Comparison of ENCODE assay signal across 8 cellular contexts in the genomic region with DNA sequence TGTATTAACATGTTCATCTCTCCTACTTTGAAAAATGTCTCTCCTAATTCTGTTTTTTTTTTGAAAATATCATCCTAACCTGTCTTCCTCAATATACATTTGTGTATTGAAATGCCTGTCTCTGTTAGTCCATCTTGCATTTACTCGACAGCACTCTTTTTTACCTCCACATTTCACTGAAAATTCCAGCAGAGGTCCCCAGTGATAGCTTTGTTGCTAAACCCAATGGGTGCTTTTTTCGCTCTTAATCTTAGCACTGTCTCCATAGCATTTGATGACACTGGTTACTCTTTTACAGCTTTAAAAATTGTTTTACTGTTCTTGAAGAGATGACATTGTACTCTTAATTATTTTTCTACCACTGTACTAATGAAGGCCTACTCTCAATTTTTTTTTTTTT. TPM values are rescaled to one million over a fixed set of nuclear protein-coding genes. Genes with fewer than 3 reads are reported as not detected.
A peak's percentile ranks its signal among the peaks of the same experiment; 100 is the strongest.
DNase-seq lines count a peak whose midpoint lies in the region; ATAC-seq, FAIRE-seq and TF ChIP-seq lines count a peak whose summit lies in the region.

No MANE protein-coding gene starts in this region.

- H3K9me1 ChIP-seq in K562 (ENCODE audit: control insufficient read depth, insufficient read depth, low read length) = peaks cover 2% of the 10 kb centered on the region

- peak; percentile 71 for ATAC-seq in K562
- ATAC-seq in memory B cell (ENCODE audit: low read depth) = peak; percentile 53
- ATAC-seq in natural killer cell treated with Interleukin-12 subunit alpha and Interleukin-12 subunit beta and Interleukin-15 and Interleukin-18, amount 100 ng/mL, for 72 hours = no peak

- peaks cover 34% of the 10 kb centered on the region for H3K4me1 Mint-ChIP-seq in memory B cell
- H3K4me1 Mint-ChIP-seq in immature natural killer cell = peaks cover 8 to 12% of the 10 kb centered on the region in 2 donors
- peaks cover 14 to 16% of the 10 kb centered on the region in 2 donors for H3K4me1 Mint-ChIP-seq in natural killer cell treated with Interleukin-12 subunit alpha and Interleukin-12 subunit beta and Interleukin-15 and Interleukin-18, amount 100 ng/mL, for 72 hours (ENCODE audit: low read depth in 2 of 2)

- no peak overlapping the region for H3K9ac ChIP-seq in K562 (ENCODE audit: insufficient read depth in 1 of 2, low read depth in 2 of 2, low read length in 2 of 2)

- CTCF ChIA-PET in K562 (lab: Yijun Ruan, JAX; ENCODE audit: low intra/inter-chr PET ratio) = interaction anchor here (2.5 kb wide), 1 partner anchor 142 kb away, joined by 15 read pairs; no protein-coding TSS in a partner anchor

- POLR2A ChIA-PET in K562 (lab: Yijun Ruan, JAX) = interaction anchor here (0.7 to 2.6 kb wide), 5 partner anchors 10 to 139 kb away, joined by 3 to 19 read pairs (median 4); partner anchors contain the start of gene OSBPL9

- TF ChIP-seq CTCF in K562 (IDR thresholded peaks at IDR 0.05 in 2 of 3, conservative IDR thresholded peaks at IDR 0.05 in 1 of 3; ENCODE audit: insufficient read depth in 2 of 3, low read depth in 1 of 3, low read length in 3 of 3) = peak; percentile 65 to 83 (median 72)

- intact Hi-C loops in K562 (cut with micrococcal nuclease) = loop anchor here (1.0 to 5.0 kb wide), 2 partner anchors 125 to 142 kb away; no protein-coding TSS in a partner anchor

- no peak overlapping the region for H3K4me3 Mint-ChIP-seq in memory B cell
- no peak overlapping the region for H3K4me3 Mint-ChIP-seq in immature natural killer cell
- no peak overlapping the region for H3K4me3 Mint-ChIP-seq in natural killer cell treated with Interleukin-12 subunit alpha and Interleukin-12 subunit beta and Interleukin-15 and Interleukin-18, amount 100 ng/mL, for 72 hours

- H3K9me3 Mint-ChIP-seq in memory B cell = no peaks in the 10 kb centered on the region
- H3K9me3 Mint-ChIP-seq in immature natural killer cell = no peaks in the 10 kb centered on the region
- H3K9me3 Mint-ChIP-seq in natural killer cell treated with Interleukin-12 subunit alpha and Interleukin-12 subunit beta and Interleukin-15 and Interleukin-18, amount 100 ng/mL, for 72 hours = no peaks in the 10 kb centered on the region

- H3K36me3 Mint-ChIP-seq in memory B cell (peaks cover 16% of the 10 kb centered on the region), immature natural killer cell (no peaks in the 10 kb centered on the region)
- no peaks in the 10 kb centered on the region for H3K36me3 Mint-ChIP-seq in natural killer cell treated with Interleukin-12 subunit alpha and Interleukin-12 subunit beta and Interleukin-15 and Interleukin-18, amount 100 ng/mL, for 72 hours

- BruUV-seq in K562 (replicated peaks; lab: Mats Ljungman, UMichigan) = TSS peak; percentile 5

- peaks cover 21 to 35% of the 10 kb centered on the region in 2 experiments for H3K4me1 ChIP-seq in K562 (replicated peaks in 1 of 2; ENCODE audit: control insufficient read depth in 2 of 2, insufficient read depth in 2 of 2, low read length in 2 of 2)

- H2AFZ ChIP-seq in K562 (ENCODE audit: low read depth, low read length) = no peak overlapping the region

- no peak overlapping the region for H3K27ac ChIP-seq in K562 (ENCODE audit: extremely low read depth, low read depth, low read length)

- H3K79me2 ChIP-seq in K562 (ENCODE audit: control insufficient read depth, insufficient read depth, low read length) = peaks cover 88% of the 10 kb centered on the region

- no peak for TF ChIP-seq POLR2A in K562 (conservative IDR thresholded peaks at IDR 0.05)

- no peaks in the 10 kb centered on the region for H3K9me3 ChIP-seq in K562 (replicated peaks; ENCODE audit: control insufficient read depth, insufficient read depth, low read depth, low read length)

- H3K4me3 ChIP-seq in K562 = no peak overlapping the region

- no peaks in the 10 kb centered on the region for H3K27me3 ChIP-seq in K562 (ENCODE audit: control insufficient read depth in 2 of 2, insufficient read depth in 2 of 2, low read length in 2 of 2)

- H3K27me3 Mint-ChIP-seq in memory B cell (no peaks in the 10 kb centered on the region), immature natural killer cell (ENCODE audit: low read depth in 3 of 3) (no peaks in the 10 kb centered on the region)
- no peaks in the 10 kb centered on the region for H3K27me3 Mint-ChIP-seq in natural killer cell treated with Interleukin-12 subunit alpha and Interleukin-12 subunit beta and Interleukin-15 and Interleukin-18, amount 100 ng/mL, for 72 hours

- no peaks in the 10 kb centered on the region for H3K36me3 ChIP-seq in K562 (ENCODE audit: control insufficient read depth, insufficient read depth, low read length)

- TF ChIP-seq EP300 in K562 (IDR thresholded peaks at IDR 0.05; ENCODE audit: low read length) = no peak

- DNase-seq in Daoy (ENCODE audit: low read depth) (peak; percentile 38), Kasumi-1 (lab: John Stamatoyannopoulos, UW) (peak; percentile 83 to 87), K562 (ENCODE audit: extremely low read depth in 1 of 4, low spot score in 3 of 4) (peak in 2 of 4 experiments; percentile 63 to 80), memory B cell (ENCODE audit: low spot score in 2 of 2) (no peak), immature natural killer cell (no peak), T1000 (lab: John Stamatoyannopoulos, UW) (no peak), C1 segment of cervical spinal cord (lab: John Stamatoyannopoulos, UW) (no peak)
- DNase-seq in natural killer cell treated with Interleukin-12 subunit alpha and Interleukin-12 subunit beta and Interleukin-15 and Interleukin-18, amount 100 ng/mL, for 72 hours (ENCODE audit: low spot score) = no peak

- in situ Hi-C loops in K562 (cut with MboI) = loop anchor here (5.0 kb wide), 1 partner anchor 145 kb away; no protein-coding TSS in a partner anchor

- H3K27ac Mint-ChIP-seq in memory B cell = no peak overlapping the region
- H3K27ac Mint-ChIP-seq in immature natural killer cell = no peak overlapping the region
- H3K27ac Mint-ChIP-seq in natural killer cell treated with Interleukin-12 subunit alpha and Interleukin-12 subunit beta and Interleukin-15 and Interleukin-18, amount 100 ng/mL, for 72 hours = no peak overlapping the region

- H3K4me2 ChIP-seq in K562 (ENCODE audit: insufficient read depth, low read length) = no peak overlapping the region

- peak; percentile 70 to 91 for TF ChIP-seq RAD21 in K562 (CRISPR knock-in tag; conservative IDR thresholded peaks at IDR 0.05 in 1 of 2, IDR thresholded peaks at IDR 0.05 in 1 of 2)

- peak; percentile 84 for FAIRE-seq in K562 (lab: Jason Lieb, UNC)

- 22% methylated on average over 2 of the region's 2 CpGs for WGBS in K562 (ENCODE audit: insufficient coverage, low coverage, missing lambda C conversion rate)

- H4K20me1 ChIP-seq in K562 (replicated peaks; ENCODE audit: control insufficient read depth, insufficient read depth, low read length) = no peaks in the 10 kb centered on the region

TF ChIP-seq in K562, 482 proteins besides CTCF, POLR2A, EP300 and RAD21 (continues in another document):
- TF ChIP-seq CEBPB (tag; IDR thresholded peaks at IDR 0.05) (0 out of 2 replicates have a peak, but pooled peaks have one; percentile 18), ZNF384 (IDR thresholded peaks at IDR 0.05; ENCODE audit: low read depth, low read length) (peak; percentile 40; the same call in 1 of the 2 replicates), FOXK2 (conservative IDR thresholded peaks at IDR 0.05 in 1 of 2, IDR thresholded peaks at IDR 0.05 in 1 of 2; ENCODE audit: low read depth in 2 of 2) (peak in 1 of 2 experiments; percentile 20; a peak in 1 of 4 replicates), GTF3C2 (IDR thresholded peaks at IDR 0.05; ENCODE audit: borderline replicate concordance, extremely low read depth, insufficient read length) (no peak)

RNA-seq across cellular contexts. Expression of gene OSBPL9, which starts 10.8 kb away (rescaled TPM):
- 42.2 and 47.7 TPM in 2 replicates for total RNA-seq in Daoy (2014; rRNA removed; shearing (Covaris generic))
- total RNA-seq in K562 (2011; cell fraction: chromatin; rRNA removed; ENCODE audit: low replicate concordance) = 130 and 303 TPM in 2 replicates
- 63.4 and 95.5 TPM in 2 replicates for total RNA-seq in K562 (2011; cell fraction: nucleolus; rRNA removed)
- total RNA-seq in K562 (2011; cell fraction: nucleoplasm; rRNA removed) = 155 and 245 TPM in 2 replicates
- 170 and 185 TPM in 2 replicates for total RNA-seq in K562 (2014; rRNA removed)
- total RNA-seq in K562 (2014; rRNA removed; fragmentation: Illumina TruSeq; extraction: Trizol) = 210 and 239 TPM in 2 replicates
- 209 and 211 TPM in 2 replicates for total RNA-seq in K562 (2015; rRNA removed; fragmentation: Illumina TruSeq; extraction: Trizol)
- total RNA-seq in K562 (2021) = 131 and 136 TPM in 2 replicates
- polyA plus RNA-seq in K562 (2011; rRNA removed) = 194 and 219 TPM in 2 replicates
- polyA plus RNA-seq in K562 (2011; cell fraction: cytosol; rRNA removed) = 158 and 177 TPM in 2 replicates
- polyA plus RNA-seq in K562 (2011; cell fraction: nucleus; rRNA removed) = 148 and 218 TPM in 2 replicates
- polyA plus RNA-seq in K562 (2012) = 109 and 119 TPM in 2 replicates
- polyA plus RNA-seq in K562 (2014; fragmentation: Illumina TruSeq; extraction: Trizol) = 209 and 217 TPM in 2 replicates
- polyA plus RNA-seq in K562 (2014; fragmentation: Nextera tagmentation; extraction: Ambion mirVana) = 10 to 100 TPM; 43.9 to 66.2 TPM
- polyA plus RNA-seq in K562 (2014; rRNA removed) = 140 and 148 TPM in 2 replicates
- polyA minus RNA-seq in K562 (2011; rRNA and poly(A)+ RNA removed) = 239 and 277 TPM in 2 replicates
- 116 and 142 TPM in 2 replicates for polyA minus RNA-seq in K562 (2011; cell fraction: cytosol; rRNA and poly(A)+ RNA removed)
- polyA minus RNA-seq in K562 (2011; cell fraction: nucleus; rRNA and poly(A)+ RNA removed) = 109 and 204 TPM in 2 replicates
- polyA plus RNA-seq in immature natural killer cell = 10 to 100 TPM; 26.1 to 38.5 (median 38.2) TPM
- total RNA-seq in natural killer cell treated with Interleukin-12 subunit alpha and Interleukin-12 subunit beta and Interleukin-15 and Interleukin-18, amount 100 ng/mL, for 72 hours = 10 to 100 TPM; 55.6 to 55.7 TPM

Comparison
In these comparisons a context has a peak if more than half of its experiments do, and no peak if none do; other contexts are left out.
1. DNase-seq: peak in Daoy (single experiment) and Kasumi-1 (2 of 2); none in memory B cell (0 of 2), immature natural killer cell (0 of 3), T1000 (single experiment), C1 segment of cervical spinal cord (0 of 14) and natural killer cell treated with Interleukin-12 subunit alpha and Interleukin-12 subunit beta and Interleukin-15 and Interleukin-18, amount 100 ng/mL, for 72 hours (single experiment).
2. ATAC-seq: peak in K562 (single experiment) and memory B cell (single experiment); none in natural killer cell treated with Interleukin-12 subunit alpha and Interleukin-12 subunit beta and Interleukin-15 and Interleukin-18, amount 100 ng/mL, for 72 hours (0 of 2).